Comparison of ENCODE assay signal across 21 cellular contexts in the genomic region with DNA sequence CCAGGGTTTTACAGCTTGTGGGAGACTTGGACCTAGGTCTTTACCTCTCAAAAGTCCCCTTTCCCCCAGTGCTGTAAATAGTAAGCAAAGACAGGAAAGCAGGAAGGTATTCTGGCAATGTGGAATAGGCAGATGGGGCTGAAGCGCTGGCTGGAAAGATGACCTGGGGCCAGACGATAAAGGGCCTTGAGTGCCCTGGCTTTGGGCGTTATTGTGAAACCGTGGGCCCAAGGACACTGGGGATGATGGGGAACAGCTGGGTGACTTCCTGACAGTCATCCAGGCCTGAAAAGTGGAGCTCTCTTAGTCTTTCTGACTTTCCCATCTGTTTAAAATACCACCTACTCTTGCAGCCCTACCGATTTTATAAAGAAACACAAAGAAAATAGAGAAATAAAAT.
"Had no signal": no experiment of that assay in that cellular context is flagged by ENCODE, and none has a peak within 500 bp of the region (broad histone marks: within the 10 kb centered on the region; RNA-seq: fewer than 3 reads in every experiment).

No MANE protein-coding gene starts in this region.

- H3K9ac ChIP-seq: parathyroid adenoma had no signal

- ATAC-seq: activated naive CD4-positive, alpha-beta T cell treated with anti-CD3 and anti-CD28 coated beads, Interleukin-2, amount 50 U/mL, for 72 hours; body of pancreas; naive thymus-derived CD8-positive, alpha-beta T cell had no signal

- H3K27me3 ChIP-seq: body of pancreas, colonic mucosa, neutrophil, tibial artery had no signal

- H3K36me3 ChIP-seq: colonic mucosa had no signal

- DNase-seq: activated B cell treated with CpG ODN at 0.5 μM for 24 hours; activated CD4-positive, alpha-beta memory T cell treated with anti-CD3 and anti-CD28 coated beads for 36 hours; activated CD4-positive, alpha-beta T cell treated with anti-CD3 and anti-CD28 coated beads for 4 hours; body of pancreas; central memory CD4-positive, alpha-beta T cell; colonic mucosa; erythroblast; naive thymus-derived CD8-positive, alpha-beta T cell; retina; stimulated activated CD4-positive, alpha-beta T cell treated with anti-CD3 and anti-CD28 coated beads, Interleukin-12 subunit alpha, Interleukin-12 subunit beta, amount 100 ng/mL, for 4 hours; stimulated activated CD4-positive, alpha-beta T cell treated with anti-CD3 and anti-CD28 coated beads, Interleukin-1b, Interleukin-23, amount 100 ng/mL, for 48 hours; stimulated activated CD8-positive, alpha-beta memory T cell treated with anti-CD3 and anti-CD28 coated beads, Interleukin-4, amount 100 ng/mL, for 48 hours; stimulated activated naive CD4-positive, alpha-beta T cell treated with Interleukin-2 at 50 U/mL for 16 hours; substantia nigra; tibial artery had no signal

- H3K27ac ChIP-seq: body of pancreas, colonic mucosa, neutrophil, parathyroid adenoma, tibial artery had no signal

- H3K4me1 ChIP-seq: body of pancreas, colonic mucosa, parathyroid adenoma, tibial artery had no signal

- H3K9me3 ChIP-seq: body of pancreas, colonic mucosa, neutrophil, tibial artery had no signal

- FAIRE-seq: endometrium, frontal cortex, urothelium cell line had no signal

- H3K4me3 ChIP-seq: body of pancreas, colonic mucosa, tibial artery had no signal

- H3K79me2 ChIP-seq: parathyroid adenoma had no signal

- H2AFZ ChIP-seq: parathyroid adenoma had no signal
